Comparison of ENCODE assay signal across 16 cellular contexts in genomic region chr13:103730407-103730806, GRCh38.
DNase-seq lines count a peak whose midpoint lies in the region; ATAC-seq, FAIRE-seq and TF ChIP-seq lines count a peak whose summit lies in the region.
"Had no signal": no experiment of that assay in that cellular context is flagged by ENCODE, and none has a peak within 500 bp of the region (broad histone marks: within the 10 kb centered on the region; RNA-seq: fewer than 3 reads in every experiment).

No MANE protein-coding gene starts in this region.

- no peaks in the 10 kb centered on the region for H3K9me3 Mint-ChIP-seq in neural progenitor cell

- H3K9ac ChIP-seq in HepG2 (ENCODE audit: insufficient read depth, low read depth, low read length) (no peak overlapping the region), neural progenitor cell (no peak overlapping the region)

- no peak overlapping the region for H3K27ac Mint-ChIP-seq in neural progenitor cell
- H3K27ac Mint-ChIP-seq: B cell; CD4-positive, alpha-beta T cell had no signal

- no peak overlapping the region for H2AFZ ChIP-seq in HepG2 (ENCODE audit: low read length)
- H2AFZ ChIP-seq in neural progenitor cell (replicated peaks) = peak overlapping the region; percentile 5

- H3K4me1 ChIP-seq in right lobe of liver (no peaks in the 10 kb centered on the region), HepG2 (ENCODE audit: insufficient read depth, low read length) (no peaks in the 10 kb centered on the region), left ventricle myocardium inferior (no peaks in the 10 kb centered on the region), neural progenitor cell (no peaks in the 10 kb centered on the region), small intestine (ENCODE audit: control insufficient read depth in 2 of 2, insufficient read depth in 1 of 2, low read depth in 1 of 2, low read length in 1 of 2) (no peaks in the 10 kb centered on the region)
- H3K4me1 ChIP-seq: HAP-1 had no signal

- no peaks in the 10 kb centered on the region for H3K36me3 Mint-ChIP-seq in neural progenitor cell

- POLR2A ChIA-PET in HepG2 (lab: Yijun Ruan, JAX) = no interaction called here

- H3K36me3 ChIP-seq in right lobe of liver = no peaks in the 10 kb centered on the region
- H3K36me3 ChIP-seq in HepG2 (replicated peaks in 1 of 2; ENCODE audit: control insufficient read depth in 1 of 2, insufficient read depth in 2 of 2, low read length in 2 of 2) = no peaks in the 10 kb centered on the region
- H3K36me3 ChIP-seq in left ventricle myocardium inferior = no peaks in the 10 kb centered on the region
- no peaks in the 10 kb centered on the region for H3K36me3 ChIP-seq in neural progenitor cell
- no peaks in the 10 kb centered on the region for H3K36me3 ChIP-seq in small intestine (ENCODE audit: control insufficient read depth in 2 of 2, insufficient read depth in 2 of 2, low read length in 2 of 2)
- H3K36me3 ChIP-seq: HAP-1 had no signal

- H3K4me1 Mint-ChIP-seq in neural progenitor cell = no peaks in the 10 kb centered on the region
- H3K4me1 Mint-ChIP-seq: B cell had no signal

- TF ChIP-seq RAD21 in HepG2 (CRISPR knock-in tag; IDR thresholded peaks at IDR 0.05) = no peak

- in situ Hi-C loops in HepG2 (cut with HindIII; ENCODE audit: extremely low pct_ligation_motif_present, low pct_unique_long_range_greater_than_20kb) = no loop called here

- DNase-seq in right lobe of liver (peak; percentile 51 to 58 (median 52)), HepG2 (ENCODE audit: low spot score) (no peak), left ventricle myocardium inferior (peak; percentile 62), neural progenitor cell (ENCODE audit: low spot score) (no peak), frontal cortex (ENCODE audit: low spot score in 2 of 2) (no peak), germinal center (ENCODE audit: low spot score) (no peak), small intestine (no peak)
- DNase-seq: C1 segment of cervical spinal cord; Calu3; CD4-positive, alpha-beta T cell; DMS 273 treated with DMSO at 0.1 percent for 48 hours; GOT3 had no signal

- TF ChIP-seq POLR2A in right lobe of liver (IDR thresholded peaks at IDR 0.05) = no peak
- no peak for TF ChIP-seq POLR2A in HepG2 (IDR thresholded peaks at IDR 0.05; ENCODE audit: insufficient read depth in 1 of 2, low read depth in 2 of 2, low read length in 2 of 2)

- H3F3A ChIP-seq in neural progenitor cell (ENCODE audit: low read depth) = no peaks in the 10 kb centered on the region

- no peak for TF ChIP-seq CTCF in right lobe of liver (IDR thresholded peaks at IDR 0.05)
- TF ChIP-seq CTCF in HepG2 (CRISPR knock-in tag; IDR thresholded peaks at IDR 0.05) = no peak
- TF ChIP-seq CTCF in left ventricle myocardium inferior (IDR thresholded peaks at IDR 0.05; ENCODE audit: borderline replicate concordance) = no peak
- no peak for TF ChIP-seq CTCF in neural progenitor cell (IDR thresholded peaks at IDR 0.05)

- FAIRE-seq in HepG2 (lab: Jason Lieb, UNC) (no peak), frontal cortex (lab: Jason Lieb, UNC) (no peak), small intestine (lab: Jason Lieb, UNC) (no peak)
- FAIRE-seq: GM12878, GM18507 had no signal

- intact Hi-C loops in right lobe of liver (cut with DNase I) (no loop called here), HepG2 (cut with micrococcal nuclease; ENCODE audit: unreplicated experiment) (no loop called here), left ventricle myocardium inferior (cut with micrococcal nuclease) (no loop called here)

- no TSS peak for BruUV-seq in HepG2 (replicated peaks; lab: Mats Ljungman, UMichigan)

- H3K4me3 ChIP-seq in right lobe of liver (no peak overlapping the region), HepG2 (replicated peaks in 1 of 3; ENCODE audit: insufficient read depth in 1 of 3, low read depth in 2 of 3, low read length in 3 of 3) (no peak overlapping the region), left ventricle myocardium inferior (no peak overlapping the region), neural progenitor cell (no peak overlapping the region), small intestine (ENCODE audit: low read depth in 1 of 2, low read length in 2 of 2) (no peak overlapping the region)
- H3K4me3 ChIP-seq: GM12878, HAP-1 had no signal

- H3K79me2 ChIP-seq in HepG2 (ENCODE audit: insufficient read depth, low read length) (no peaks in the 10 kb centered on the region), neural progenitor cell (ENCODE audit: low read depth) (no peaks in the 10 kb centered on the region)

- H3K4me2 ChIP-seq in HepG2 (ENCODE audit: low read depth, low read length) (no peak overlapping the region), neural progenitor cell (no peak overlapping the region)

- TF ChIP-seq EP300 in HepG2 (IDR thresholded peaks at IDR 0.05; ENCODE audit: low read depth in 2 of 2, low read length in 2 of 2) (no peak), HepG2 (CRISPR knock-in tag; IDR thresholded peaks at IDR 0.05; ENCODE audit: borderline replicate concordance) (no peak)

- ATAC-seq in right lobe of liver (peak; percentile 62 to 74 (median 66)), HepG2 (no peak)
- ATAC-seq: GM12878 had no signal

- H3K9me3 ChIP-seq in right lobe of liver (no peaks in the 10 kb centered on the region), HepG2 (ENCODE audit: low read length) (peaks cover 70% of the 10 kb centered on the region), left ventricle myocardium inferior (replicated peaks) (no peaks in the 10 kb centered on the region), neural progenitor cell (ENCODE audit: low read depth) (no peaks in the 10 kb centered on the region), small intestine (ENCODE audit: control insufficient read depth, low read depth) (no peaks in the 10 kb centered on the region)
- H3K9me3 ChIP-seq: HAP-1 had no signal

- H3K27ac ChIP-seq in right lobe of liver = no peak overlapping the region
- H3K27ac ChIP-seq in HepG2 (ENCODE audit: extremely low read length, insufficient read depth, low read length) = no peak overlapping the region
- H3K27ac ChIP-seq in left ventricle myocardium inferior (replicated peaks) = no peak overlapping the region
- no peak overlapping the region for H3K27ac ChIP-seq in neural progenitor cell
- no peak overlapping the region for H3K27ac ChIP-seq in small intestine (ENCODE audit: low read depth in 1 of 2, low read length in 1 of 2)

- CTCF ChIA-PET in HepG2 (lab: Yijun Ruan, JAX; ENCODE audit: low intra/inter-chr PET ratio, low total read pairs) = no interaction called here

- no peak overlapping the region for H3K4me3 Mint-ChIP-seq in neural progenitor cell
- H3K4me3 Mint-ChIP-seq: B cell; CD4-positive, alpha-beta T cell had no signal

- no peaks in the 10 kb centered on the region for H3K27me3 Mint-ChIP-seq in neural progenitor cell (ENCODE audit: insufficient read depth, low read depth)
- H3K27me3 Mint-ChIP-seq: B cell; CD4-positive, alpha-beta T cell had no signal

- no peaks in the 10 kb centered on the region for H3K27me3 ChIP-seq in right lobe of liver
- H3K27me3 ChIP-seq in HepG2 (ENCODE audit: control insufficient read depth in 1 of 2, insufficient read depth in 2 of 2, low read length in 2 of 2) = no peaks in the 10 kb centered on the region
- no peaks in the 10 kb centered on the region for H3K27me3 ChIP-seq in left ventricle myocardium inferior (ENCODE audit: low read depth)
- H3K27me3 ChIP-seq in neural progenitor cell = no peaks in the 10 kb centered on the region
- no peaks in the 10 kb centered on the region for H3K27me3 ChIP-seq in small intestine (ENCODE audit: control insufficient read depth in 2 of 2, insufficient read depth in 2 of 2, low read length in 2 of 2)

- 32% methylated on average over 6 of the region's 6 CpGs for WGBS in right lobe of liver (ENCODE audit: insufficient coverage, low coverage, low lambda C conversion rate, missing lambda C conversion rate)
- WGBS in HepG2 (ENCODE audit: low lambda C conversion rate) = under 1% methylated on average over 6 of the region's 6 CpGs
- 73 to 81% (median 74%) methylated on average over 6 of the region's 6 CpGs for WGBS in small intestine, 3 donors

- H4K20me1 ChIP-seq in HepG2 (ENCODE audit: insufficient read depth, low read length) = no peaks in the 10 kb centered on the region
- H4K20me1 ChIP-seq in neural progenitor cell (ENCODE audit: low read depth) = no peaks in the 10 kb centered on the region

TF ChIP-seq in HepG2, 621 proteins besides CTCF, POLR2A, EP300 and RAD21 (continues in another document):
- TF ChIP-seq ZNF224 (CRISPR knock-in tag; IDR thresholded peaks at IDR 0.05) = no peak
- no peak for TF ChIP-seq HCFC1 (IDR thresholded peaks at IDR 0.05; ENCODE audit: low read depth, low read length)
- TF ChIP-seq ARNT (IDR thresholded peaks at IDR 0.05) = no peak
- no peak for TF ChIP-seq HDAC6 (IDR thresholded peaks at IDR 0.05; ENCODE audit: low read depth, low read length)
- TF ChIP-seq TARDBP (CRISPR knock-in tag; IDR thresholded peaks at IDR 0.05) = no peak
- TF ChIP-seq CEBPG (CRISPR knock-in tag; IDR thresholded peaks at IDR 0.05) = no peak
- no peak for TF ChIP-seq GMEB2 (CRISPR knock-in tag; IDR thresholded peaks at IDR 0.05; ENCODE audit: low read depth)
- TF ChIP-seq MAZ (IDR thresholded peaks at IDR 0.05; ENCODE audit: borderline replicate concordance, low read depth, low read length) = no peak
- no peak for TF ChIP-seq MAZ (CRISPR knock-in tag; IDR thresholded peaks at IDR 0.05; ENCODE audit: low read depth)
- no peak for TF ChIP-seq ZNF713 (CRISPR knock-in tag; IDR thresholded peaks at IDR 0.05)
- TF ChIP-seq ETV5 (CRISPR knock-in tag; IDR thresholded peaks at IDR 0.05; ENCODE audit: borderline replicate concordance) = no peak
- TF ChIP-seq KDM3A (CRISPR knock-in tag; IDR thresholded peaks at IDR 0.05; ENCODE audit: low read depth) = no peak
- TF ChIP-seq ZNF343 (CRISPR knock-in tag; IDR thresholded peaks at IDR 0.05) = no peak
- TF ChIP-seq CCDC6 (CRISPR knock-in tag; IDR thresholded peaks at IDR 0.05) = no peak
- TF ChIP-seq ZFP36L2 (CRISPR knock-in tag; IDR thresholded peaks at IDR 0.05) = no peak

Comparison
In these comparisons a context has a peak if more than half of its experiments do, and no peak if none do; other contexts are left out.
1. DNase-seq: peak in right lobe of liver (3 of 3) and left ventricle myocardium inferior (single experiment); none in HepG2 (single experiment), neural progenitor cell (single experiment), frontal cortex (0 of 2), germinal center (single experiment) and small intestine (single experiment).